1 cellular context compared by ENCODE assay signal in the genomic region with DNA sequence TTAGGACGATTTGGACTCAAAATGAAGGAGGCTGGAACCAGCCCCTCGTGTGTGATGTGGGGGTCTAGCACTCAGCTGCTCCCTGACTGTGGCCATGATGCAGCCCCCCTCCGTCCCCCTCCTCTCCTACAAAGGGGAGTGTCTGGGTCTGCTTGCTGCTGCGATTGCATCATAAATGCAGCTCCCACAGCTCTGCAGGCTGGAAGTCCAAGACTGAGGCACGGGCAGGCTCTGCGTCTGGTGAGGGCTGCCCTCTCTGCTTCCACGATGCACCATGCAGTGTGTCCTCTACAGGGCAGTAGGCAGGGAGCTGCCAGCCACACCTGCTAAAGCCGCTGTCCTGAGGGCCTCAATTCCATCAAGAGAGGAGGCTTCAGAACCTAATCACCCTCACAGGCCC.
TF ChIP-seq lines count a peak whose summit lies in the region.

No MANE protein-coding gene starts in this region.

TF ChIP-seq in K562, 482 proteins besides CTCF, POLR2A, EP300 and RAD21 (continued from another document):
- TF ChIP-seq, protein P1, sequence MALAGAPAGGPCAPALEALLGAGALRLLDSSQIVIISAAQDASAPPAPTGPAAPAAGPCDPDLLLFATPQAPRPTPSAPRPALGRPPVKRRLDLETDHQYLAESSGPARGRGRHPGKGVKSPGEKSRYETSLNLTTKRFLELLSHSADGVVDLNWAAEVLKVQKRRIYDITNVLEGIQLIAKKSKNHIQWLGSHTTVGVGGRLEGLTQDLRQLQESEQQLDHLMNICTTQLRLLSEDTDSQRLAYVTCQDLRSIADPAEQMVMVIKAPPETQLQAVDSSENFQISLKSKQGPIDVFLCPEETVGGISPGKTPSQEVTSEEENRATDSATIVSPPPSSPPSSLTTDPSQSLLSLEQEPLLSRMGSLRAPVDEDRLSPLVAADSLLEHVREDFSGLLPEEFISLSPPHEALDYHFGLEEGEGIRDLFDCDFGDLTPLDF (CRISPR knock-in tag; IDR thresholded peaks at IDR 0.05): no peak
- TF ChIP-seq ZNF444 (CRISPR knock-in tag; IDR thresholded peaks at IDR 0.05): no peak
